ENCODE assay signal across 26 cellular contexts in the genomic region with DNA sequence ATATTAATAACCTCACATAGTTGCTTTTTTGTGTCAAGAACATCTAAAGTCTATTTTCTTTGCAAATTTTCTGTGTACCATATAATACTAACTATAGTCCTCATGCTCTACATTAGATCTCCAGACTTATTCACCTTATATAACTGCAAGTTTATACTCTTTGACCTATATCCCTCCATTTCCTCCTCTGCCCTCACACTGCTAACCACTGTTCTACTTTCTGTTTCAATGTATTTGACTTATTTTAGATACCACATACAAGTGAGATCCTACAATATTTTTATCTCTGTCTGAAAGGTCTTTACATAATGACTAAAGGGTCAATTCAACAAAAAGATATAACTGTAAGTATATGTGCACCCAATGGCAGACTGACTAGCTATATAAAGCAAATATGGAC.
DNase-seq lines count a peak whose midpoint lies in the region; ATAC-seq, FAIRE-seq and TF ChIP-seq lines count a peak whose summit lies in the region.
"Had no signal": no experiment of that assay in that cellular context is flagged by ENCODE, and none has a peak within 500 bp of the region (broad histone marks: within the 10 kb centered on the region; RNA-seq: fewer than 3 reads in every experiment).

No MANE protein-coding gene starts in this region.

- H4K20me1 ChIP-seq in astrocyte (ENCODE audit: insufficient read depth, low read length), result no peaks in the 10 kb centered on the region

- TF ChIP-seq CTCF in astrocyte (IDR thresholded peaks at IDR 0.05; ENCODE audit: insufficient read depth, low read depth, low read length), result no peak

- peak; percentile 92 for ATAC-seq in GM19035 (IDR thresholded peaks at IDR 0.05; ENCODE audit: unreplicated experiment)
- ATAC-seq in HG03432 (IDR thresholded peaks at IDR 0.05; ENCODE audit: unreplicated experiment), result peak; percentile 71
- ATAC-seq in natural killer cell treated with Interleukin-12 subunit alpha and Interleukin-12 subunit beta and Interleukin-15 and Interleukin-18, amount 100 ng/mL, for 72 hours, result peak; percentile 53 to 76
- ATAC-seq in aorta (ENCODE audit: low FRiP score), result no peak
- ATAC-seq in GM19452 (IDR thresholded peaks at IDR 0.05; ENCODE audit: unreplicated experiment), result no peak
- ATAC-seq: esophagus mucosa had no signal

- H3K36me3 ChIP-seq in astrocyte (ENCODE audit: insufficient read depth, low read length) (no peaks in the 10 kb centered on the region), aorta (ENCODE audit: control insufficient read depth in 1 of 2, insufficient read depth in 2 of 2, low read length in 1 of 2) (no peaks in the 10 kb centered on the region)
- H3K36me3 ChIP-seq: right atrium auricular region, thyroid gland had no signal

- H2AFZ ChIP-seq in astrocyte (ENCODE audit: low read depth, low read length), result no peak overlapping the region

- peaks cover 18% of the 10 kb centered on the region for H3K9me3 Mint-ChIP-seq in astrocyte (ENCODE audit: unreplicated experiment)
- H3K9me3 Mint-ChIP-seq in natural killer cell treated with Interleukin-12 subunit alpha and Interleukin-12 subunit beta and Interleukin-15 and Interleukin-18, amount 100 ng/mL, for 72 hours, result peaks cover 12% of the 10 kb centered on the region

- no peak overlapping the region for H3K9ac ChIP-seq in astrocyte (ENCODE audit: low read length)

- H3K27ac ChIP-seq in astrocyte (ENCODE audit: low read depth, low read length), result no peak overlapping the region
- no peak overlapping the region for H3K27ac ChIP-seq in aorta (ENCODE audit: low read depth in 1 of 2, low read length in 2 of 2)
- H3K27ac ChIP-seq: right atrium auricular region, SK-N-MC, thyroid gland, VCaP had no signal

- intact Hi-C loops in aorta (cut with DNase I), result no loop called here

- peaks cover 16% of the 10 kb centered on the region for H3K4me1 Mint-ChIP-seq in astrocyte (ENCODE audit: low read depth, unreplicated experiment)
- H3K4me1 Mint-ChIP-seq in natural killer cell treated with Interleukin-12 subunit alpha and Interleukin-12 subunit beta and Interleukin-15 and Interleukin-18, amount 100 ng/mL, for 72 hours (ENCODE audit: low read depth in 2 of 2), result peaks cover 13 to 17% of the 10 kb centered on the region in 2 donors

- H3K79me2 ChIP-seq in astrocyte (ENCODE audit: insufficient read depth, low read length), result no peaks in the 10 kb centered on the region

- H3K9me3 ChIP-seq in astrocyte (ENCODE audit: insufficient read depth, low read depth, low read length) (no peaks in the 10 kb centered on the region), aorta (ENCODE audit: control insufficient read depth, low read length) (no peaks in the 10 kb centered on the region)
- H3K9me3 ChIP-seq: thyroid gland had no signal

- no peaks in the 10 kb centered on the region for H3K27me3 ChIP-seq in astrocyte (ENCODE audit: insufficient read depth, low read length)
- H3K27me3 ChIP-seq in aorta (ENCODE audit: control insufficient read depth in 1 of 2, insufficient read depth in 2 of 2, low read length in 1 of 2), result no peaks in the 10 kb centered on the region
- H3K27me3 ChIP-seq: right atrium auricular region, thyroid gland had no signal

- H3K4me3 ChIP-seq in astrocyte (ENCODE audit: insufficient read depth, low read depth, low read length) (no peak overlapping the region), aorta (ENCODE audit: low read length in 2 of 2) (no peak overlapping the region)
- H3K4me3 ChIP-seq: right atrium auricular region, SK-N-MC, thyroid gland had no signal

- no peaks in the 10 kb centered on the region for H3K27me3 Mint-ChIP-seq in astrocyte (ENCODE audit: low read depth, unreplicated experiment)
- no peaks in the 10 kb centered on the region for H3K27me3 Mint-ChIP-seq in natural killer cell treated with Interleukin-12 subunit alpha and Interleukin-12 subunit beta and Interleukin-15 and Interleukin-18, amount 100 ng/mL, for 72 hours
- H3K27me3 Mint-ChIP-seq: activated naive CD8-positive, alpha-beta T cell; stimulated activated naive CD8-positive, alpha-beta T cell treated with anti-CD3 and anti-CD28 coated beads, Interleukin-15, Interleukin-2, amounts not matched to agents 100 ng/mL and 50 ng/mL, for 24 hours had no signal

- no peak overlapping the region for H3K4me2 ChIP-seq in astrocyte (ENCODE audit: low read length)

- H3K27ac Mint-ChIP-seq in astrocyte (ENCODE audit: unreplicated experiment), result peak overlapping the region; percentile 81
- H3K27ac Mint-ChIP-seq in natural killer cell treated with Interleukin-12 subunit alpha and Interleukin-12 subunit beta and Interleukin-15 and Interleukin-18, amount 100 ng/mL, for 72 hours, result peak overlapping the region; percentile 62 to 84
- H3K27ac Mint-ChIP-seq: activated naive CD8-positive, alpha-beta T cell; stimulated activated naive CD8-positive, alpha-beta T cell treated with anti-CD3 and anti-CD28 coated beads, Interleukin-15, Interleukin-2, amounts not matched to agents 100 ng/mL and 50 ng/mL, for 24 hours had no signal

- H3K4me1 ChIP-seq in astrocyte (ENCODE audit: insufficient read depth, low read length) (peaks cover 6% of the 10 kb centered on the region), aorta (ENCODE audit: control insufficient read depth in 1 of 2, insufficient read depth in 2 of 2, low read length in 2 of 2) (no peaks in the 10 kb centered on the region)
- H3K4me1 ChIP-seq: right atrium auricular region, thyroid gland had no signal

- no peak for FAIRE-seq in astrocyte (lab: Jason Lieb, UNC)
- FAIRE-seq: RCC 7860 had no signal

- no peak overlapping the region for H3K4me3 Mint-ChIP-seq in astrocyte (ENCODE audit: unreplicated experiment)
- peak overlapping the region; percentile 35 for H3K4me3 Mint-ChIP-seq in natural killer cell treated with Interleukin-12 subunit alpha and Interleukin-12 subunit beta and Interleukin-15 and Interleukin-18, amount 100 ng/mL, for 72 hours
- H3K4me3 Mint-ChIP-seq: activated naive CD8-positive, alpha-beta T cell; stimulated activated naive CD8-positive, alpha-beta T cell treated with anti-CD3 and anti-CD28 coated beads, Interleukin-15, Interleukin-2, amounts not matched to agents 100 ng/mL and 50 ng/mL, for 24 hours had no signal

- H3K36me3 Mint-ChIP-seq in astrocyte (ENCODE audit: low read depth, unreplicated experiment), result no peaks in the 10 kb centered on the region
- H3K36me3 Mint-ChIP-seq in natural killer cell treated with Interleukin-12 subunit alpha and Interleukin-12 subunit beta and Interleukin-15 and Interleukin-18, amount 100 ng/mL, for 72 hours, result peaks cover 32% of the 10 kb centered on the region

- DNase-seq in astrocyte (ENCODE audit: low read depth) (no peak), aorta (no peak), germinal center (ENCODE audit: low spot score) (no peak), COR-L47 (lab: John Stamatoyannopoulos, UW) (no peak)
- no peak for DNase-seq in natural killer cell treated with Interleukin-12 subunit alpha and Interleukin-12 subunit beta and Interleukin-15 and Interleukin-18, amount 100 ng/mL, for 72 hours (ENCODE audit: low spot score)
- DNase-seq: activated CD4-positive, alpha-beta T cell treated with anti-CD3 and anti-CD28 coated beads, Interleukin-2, amount 50 U/mL, for 1 hour; cerebellar nuclear complex; DMS53; effector CD4-positive, alpha-beta T cell; GF-D8; islet precursor cell; NCI-H1417 treated with DMSO at 0.1 percent for 48 hours; NCI-H446 treated with DMSO at 0.1 percent for 48 hours; stimulated activated CD4-positive, alpha-beta T cell treated with anti-CD3 and anti-CD28 coated beads, Interleukin-12 subunit alpha, Interleukin-12 subunit beta, amount 100 ng/mL, for 4 hours; stimulated activated CD4-positive, alpha-beta T cell treated with anti-CD3 and anti-CD28 coated beads, Interleukin-4, amount 100 ng/mL, for 4 hours; thyroid gland had no signal

Comparison
In these comparisons a context has a peak if more than half of its experiments do, and no peak if none do; other contexts are left out.
1. ATAC-seq: peak in GM19035 (single experiment), HG03432 (single experiment) and natural killer cell treated with Interleukin-12 subunit alpha and Interleukin-12 subunit beta and Interleukin-15 and Interleukin-18, amount 100 ng/mL, for 72 hours (2 of 2); none in aorta (single experiment) and GM19452 (single experiment).